20 cellular contexts compared by ENCODE assay signal in genomic region chr11:125092669-125093068, GRCh38. TPM values are rescaled to one million over a fixed set of nuclear protein-coding genes. Genes with fewer than 3 reads are reported as not detected.
A peak's percentile ranks its signal among the peaks of the same experiment; 100 is the strongest.
DNase-seq lines count a peak whose midpoint lies in the region; ATAC-seq and TF ChIP-seq lines count a peak whose summit lies in the region.
"Had no signal": no experiment of that assay in that cellular context is flagged by ENCODE, and none has a peak within 500 bp of the region (broad histone marks: within the 10 kb centered on the region; RNA-seq: fewer than 3 reads in every experiment).

No MANE protein-coding gene starts in this region.

- no peaks in the 10 kb centered on the region for H3K9me3 ChIP-seq in PC-9 (ENCODE audit: insufficient read depth, low read depth)

- H3K36me3 Mint-ChIP-seq in natural killer cell treated with Interleukin-12 subunit alpha and Interleukin-12 subunit beta and Interleukin-15 and Interleukin-18, amount 100 ng/mL, for 72 hours: peaks cover 4% of the 10 kb centered on the region

- H3K4me3 Mint-ChIP-seq in natural killer cell treated with Interleukin-12 subunit alpha and Interleukin-12 subunit beta and Interleukin-15 and Interleukin-18, amount 100 ng/mL, for 72 hours: no peak overlapping the region
- H3K4me3 Mint-ChIP-seq: CD8-positive, alpha-beta memory T cell had no signal

- intact Hi-C loops in PC-9 (cut with micrococcal nuclease; ENCODE audit: unreplicated experiment): no loop called here
- intact Hi-C loops in posterior vena cava (cut with DNase I): no loop called here

- H2AFZ ChIP-seq in PC-9: no peak overlapping the region

- H3K4me3 ChIP-seq in PC-9: no peak overlapping the region
- H3K4me3 ChIP-seq: SK-N-MC had no signal

- DNase-seq in D341Med (ENCODE audit: low spot score) (peak; percentile 20), PC-9 (no peak), iPS-NIHi11 (ENCODE audit: low spot score) (peak; percentile 5), posterior vena cava (ENCODE audit: low spot score) (peak; percentile 61), NOMO-1 treated with DMSO at 0.1 percent for 48 hours (lab: John Stamatoyannopoulos, UW; ENCODE audit: unreplicated experiment) (no peak), caudate nucleus (lab: John Stamatoyannopoulos, UW) (no peak)
- no peak for DNase-seq in natural killer cell treated with Interleukin-12 subunit alpha and Interleukin-12 subunit beta and Interleukin-15 and Interleukin-18, amount 100 ng/mL, for 72 hours (ENCODE audit: low spot score)
- DNase-seq: Calu3; CD8-positive, alpha-beta memory T cell; GOT3; Kasumi-1; NCI-H1694; NCI-H2081; NCI-H2171 treated with DMSO at 0.1 percent for 48 hours; NCI-H526; OCI-M1; Right ventricle myocardium superior had no signal

- CTCF ChIA-PET in PC-9 (lab: Charles Lee): interaction anchor here (0.6 kb wide), 1 partner anchor 81 kb away, joined by 4 read pairs; no protein-coding TSS in a partner anchor

- BruUV-seq in PC-9 (replicated peaks; lab: Mats Ljungman, UMichigan): no TSS peak

- H3K79me2 ChIP-seq in PC-9 (ENCODE audit: low read depth): no peaks in the 10 kb centered on the region

- H3K9me2 ChIP-seq in PC-9 (ENCODE audit: insufficient read depth): no peaks in the 10 kb centered on the region

- H3K27me3 Mint-ChIP-seq in natural killer cell treated with Interleukin-12 subunit alpha and Interleukin-12 subunit beta and Interleukin-15 and Interleukin-18, amount 100 ng/mL, for 72 hours: no peaks in the 10 kb centered on the region
- H3K27me3 Mint-ChIP-seq: CD8-positive, alpha-beta memory T cell had no signal

- H3K4me1 ChIP-seq in PC-9 (replicated peaks; ENCODE audit: insufficient read depth): peaks cover 21% of the 10 kb centered on the region

- no peaks in the 10 kb centered on the region for H3K27me3 ChIP-seq in PC-9 (ENCODE audit: insufficient read depth, low read depth)

- no peaks in the 10 kb centered on the region for H3K9me3 Mint-ChIP-seq in natural killer cell treated with Interleukin-12 subunit alpha and Interleukin-12 subunit beta and Interleukin-15 and Interleukin-18, amount 100 ng/mL, for 72 hours
- H3K9me3 Mint-ChIP-seq: CD8-positive, alpha-beta memory T cell had no signal

- H3K36me3 ChIP-seq in PC-9 (ENCODE audit: low read depth): no peaks in the 10 kb centered on the region

- POLR2A ChIA-PET in PC-9 (lab: Charles Lee; ENCODE audit: unreplicated experiment): interaction anchor here (0.7 kb wide), 1 partner anchor 14 kb away, joined by 3 read pairs; no protein-coding TSS in a partner anchor

- TF ChIP-seq CTCF in PC-9 (conservative IDR thresholded peaks at IDR 0.05): no peak

- no peak overlapping the region for H3K27ac Mint-ChIP-seq in natural killer cell treated with Interleukin-12 subunit alpha and Interleukin-12 subunit beta and Interleukin-15 and Interleukin-18, amount 100 ng/mL, for 72 hours

- H3F3A ChIP-seq in PC-9 (ENCODE audit: insufficient read depth, low read depth): peaks cover 18% of the 10 kb centered on the region

- peak overlapping the region; percentile 56; the same call in 1 of the 2 replicates for H3K4me2 ChIP-seq in PC-9

- H3K4me1 Mint-ChIP-seq in natural killer cell treated with Interleukin-12 subunit alpha and Interleukin-12 subunit beta and Interleukin-15 and Interleukin-18, amount 100 ng/mL, for 72 hours (ENCODE audit: low read depth in 2 of 2): peaks cover 0 to 4% of the 10 kb centered on the region in 2 donors
- H3K4me1 Mint-ChIP-seq: CD8-positive, alpha-beta memory T cell had no signal

- ATAC-seq in natural killer cell treated with Interleukin-12 subunit alpha and Interleukin-12 subunit beta and Interleukin-15 and Interleukin-18, amount 100 ng/mL, for 72 hours: no peak
- ATAC-seq: HCT116 had no signal

- no peaks in the 10 kb centered on the region for H4K20me1 ChIP-seq in PC-9 (ENCODE audit: insufficient read depth)

- peak overlapping the region; percentile 70; the same call in 1 of the 2 replicates for H3K27ac ChIP-seq in PC-9
- no peak overlapping the region for H3K27ac ChIP-seq in caudate nucleus (ENCODE audit: low read depth, low read length)
- H3K27ac ChIP-seq: C4-2B, SK-N-MC had no signal

RNA-seq across cellular contexts. Expression of gene TMEM218, which starts 18.8 kb away (rescaled TPM):
- total RNA-seq in PC-9 (2021) (16.4 and 20.5 TPM in 2 replicates), posterior vena cava (10 to 100 TPM; 12.5 to 15.7 TPM)
- total RNA-seq in natural killer cell treated with Interleukin-12 subunit alpha and Interleukin-12 subunit beta and Interleukin-15 and Interleukin-18, amount 100 ng/mL, for 72 hours: 10 to 100 TPM; 14.2 to 19.7 TPM

RNA-seq across cellular contexts. Expression of gene SLC37A2, which starts 29.6 kb away (rescaled TPM):
- total RNA-seq in PC-9 (2021) (14.6 and 24.0 TPM in 2 replicates), posterior vena cava (10 to 100 TPM in 1 of 2 donors, 1 to 10 TPM in 1; 6.6 to 10.5 TPM)
- 1 to 10 TPM in 1 of 2 donors, under 1 TPM in 1; 0.36 to 1.0 TPM for total RNA-seq in natural killer cell treated with Interleukin-12 subunit alpha and Interleukin-12 subunit beta and Interleukin-15 and Interleukin-18, amount 100 ng/mL, for 72 hours

Comparison
In these comparisons a context has a peak if more than half of its experiments do, and no peak if none do; other contexts are left out.
1. DNase-seq: peak in D341Med (single experiment), iPS-NIHi11 (single experiment) and posterior vena cava (single experiment); none in PC-9 (0 of 2), NOMO-1 treated with DMSO at 0.1 percent for 48 hours (single experiment), natural killer cell treated with Interleukin-12 subunit alpha and Interleukin-12 subunit beta and Interleukin-15 and Interleukin-18, amount 100 ng/mL, for 72 hours (single experiment) and caudate nucleus (0 of 61).